In genomic region chr14:21537088-21537424, GRCh38 we compare ENCODE assay signal across 14 cellular contexts. TPM values are rescaled to one million over a fixed set of nuclear protein-coding genes. Genes with fewer than 3 reads are reported as not detected.
DNase-seq lines count a peak whose midpoint lies in the region; ATAC-seq, FAIRE-seq and TF ChIP-seq lines count a peak whose summit lies in the region.
"Had no signal": no experiment of that assay in that cellular context is flagged by ENCODE, and none has a peak within 500 bp of the region (broad histone marks: within the 10 kb centered on the region; RNA-seq: fewer than 3 reads in every experiment).

No MANE protein-coding gene starts in this region.

- TF ChIP-seq EP300 in K562 (IDR thresholded peaks at IDR 0.05; ENCODE audit: low read length) = no peak

- FAIRE-seq in K562 (lab: Jason Lieb, UNC) (no peak), kidney (lab: Jason Lieb, UNC) (no peak)
- FAIRE-seq: GM18507, islet of Langerhans, TTC549 had no signal

- no peak overlapping the region; a peak in 1 of 4 replicates for H3K9ac ChIP-seq in K562 (ENCODE audit: insufficient read depth in 1 of 2, low read depth in 2 of 2, low read length in 2 of 2)
- H3K9ac ChIP-seq in kidney (ENCODE audit: low read length in 2 of 2) = no peak overlapping the region

- no peak for TF ChIP-seq POLR2A in K562 (conservative IDR thresholded peaks at IDR 0.05)

- CTCF ChIA-PET in K562 (lab: Yijun Ruan, JAX; ENCODE audit: low intra/inter-chr PET ratio) = no interaction called here
- CTCF ChIA-PET in activated CD4-positive, alpha-beta T cell treated with anti-CD3 and anti-CD28 coated beads, Interleukin-2, amount 10 ng/mL, durations not matched to agents 7 days and 5 days (lab: Charles Lee) = interaction anchor here (0.5 to 0.9 kb wide), 2 partner anchors 21 to 1474 kb away, joined by 3 read pairs; no protein-coding TSS in a partner anchor
- CTCF ChIA-PET in activated CD8-positive, alpha-beta memory T cell treated with anti-CD3 and anti-CD28 coated beads, Interleukin-2, amount 10 ng/mL, durations not matched to agents 7 days and 5 days (lab: Charles Lee) = interaction anchor here (1.9 kb wide), 1 partner anchor 20 kb away, joined by 5 read pairs; no protein-coding TSS in a partner anchor

- H3K4me1 Mint-ChIP-seq in activated CD4-positive, alpha-beta T cell treated with anti-CD3 and anti-CD28 coated beads, Interleukin-2, amount 10 ng/mL, durations not matched to agents 7 days and 5 days = peaks cover 5% of the 10 kb centered on the region
- H3K4me1 Mint-ChIP-seq in activated CD8-positive, alpha-beta memory T cell treated with anti-CD3 and anti-CD28 coated beads, Interleukin-2, amount 10 ng/mL, durations not matched to agents 7 days and 5 days = peaks cover 5% of the 10 kb centered on the region

- ATAC-seq in K562 (no peak), HG03354 (IDR thresholded peaks at IDR 0.05; ENCODE audit: poor library complexity, severe bottlenecking, unreplicated experiment) (no peak), GM18517 (IDR thresholded peaks at IDR 0.05; ENCODE audit: unreplicated experiment) (no peak)
- no peak for ATAC-seq in activated CD8-positive, alpha-beta memory T cell treated with anti-CD3 and anti-CD28 coated beads, Interleukin-2, amount 10 ng/mL, durations not matched to agents 7 days and 5 days

- H2AFZ ChIP-seq in K562 (ENCODE audit: low read depth, low read length) = 0 out of 2 replicates have a peak overlapping the region, but pooled peaks have one; percentile 40

- H3K27ac ChIP-seq in K562 (ENCODE audit: extremely low read depth, low read depth, low read length) (no peak overlapping the region), kidney (ENCODE audit: low read depth in 2 of 2, low read length in 2 of 2) (no peak overlapping the region)

- BruUV-seq in K562 (replicated peaks; lab: Mats Ljungman, UMichigan) = no TSS peak

- H3K9me3 ChIP-seq in HAP-1 (no peaks in the 10 kb centered on the region), K562 (replicated peaks; ENCODE audit: control insufficient read depth, insufficient read depth, low read depth, low read length) (no peaks in the 10 kb centered on the region), kidney (ENCODE audit: control insufficient read depth in 1 of 2, low read length in 2 of 2) (no peaks in the 10 kb centered on the region)

- peaks cover 56% of the 10 kb centered on the region for H3K27me3 Mint-ChIP-seq in activated CD4-positive, alpha-beta T cell treated with anti-CD3 and anti-CD28 coated beads, Interleukin-2, amount 10 ng/mL, durations not matched to agents 7 days and 5 days
- peaks cover 59% of the 10 kb centered on the region for H3K27me3 Mint-ChIP-seq in activated CD8-positive, alpha-beta memory T cell treated with anti-CD3 and anti-CD28 coated beads, Interleukin-2, amount 10 ng/mL, durations not matched to agents 7 days and 5 days

- H3K9me1 ChIP-seq in K562 (ENCODE audit: control insufficient read depth, insufficient read depth, low read length) = no peaks in the 10 kb centered on the region

- peaks cover 37% of the 10 kb centered on the region for H3K4me1 ChIP-seq in HAP-1
- H3K4me1 ChIP-seq in K562 (replicated peaks in 1 of 2; ENCODE audit: control insufficient read depth in 2 of 2, insufficient read depth in 2 of 2, low read length in 2 of 2) = peaks cover 3 to 8% of the 10 kb centered on the region in 2 experiments; a peak in 4 of 5 replicates
- H3K4me1 ChIP-seq in kidney (ENCODE audit: control insufficient read depth in 1 of 2, insufficient read depth in 1 of 2, low read depth in 1 of 2, low read length in 2 of 2) = peaks cover 0 to 2% of the 10 kb centered on the region in 2 donors

- WGBS in K562 (ENCODE audit: insufficient coverage, low coverage, missing lambda C conversion rate) = 20% methylated on average over 1 of the region's 3 CpGs

- DNase-seq in HAP-1 (ENCODE audit: low spot score in 2 of 2) (peak; percentile 66 to 93), K562 (ENCODE audit: extremely low read depth in 1 of 4, low spot score in 3 of 4) (no peak), kidney (no peak), retinal pigment epithelial cell (ENCODE audit: low read depth) (no peak)
- DNase-seq in activated CD4-positive, alpha-beta T cell treated with anti-CD3 and anti-CD28 coated beads, Interleukin-2, amount 10 ng/mL, durations not matched to agents 7 days and 5 days = no peak
- no peak for DNase-seq in activated CD8-positive, alpha-beta memory T cell treated with anti-CD3 and anti-CD28 coated beads, Interleukin-2, amount 10 ng/mL, durations not matched to agents 7 days and 5 days
- DNase-seq: DMS 273 treated with DMSO at 0.1 percent for 48 hours had no signal

- no peaks in the 10 kb centered on the region for H4K20me1 ChIP-seq in K562 (replicated peaks; ENCODE audit: control insufficient read depth, insufficient read depth, low read length)

- intact Hi-C loops in K562 (cut with micrococcal nuclease) (no loop called here), kidney (cut with DNase I) (no loop called here)

- no peak overlapping the region for H3K4me3 Mint-ChIP-seq in activated CD4-positive, alpha-beta T cell treated with anti-CD3 and anti-CD28 coated beads, Interleukin-2, amount 10 ng/mL, durations not matched to agents 7 days and 5 days
- H3K4me3 Mint-ChIP-seq in activated CD8-positive, alpha-beta memory T cell treated with anti-CD3 and anti-CD28 coated beads, Interleukin-2, amount 10 ng/mL, durations not matched to agents 7 days and 5 days = no peak overlapping the region

- no peak overlapping the region for H3K27ac Mint-ChIP-seq in activated CD4-positive, alpha-beta T cell treated with anti-CD3 and anti-CD28 coated beads, Interleukin-2, amount 10 ng/mL, durations not matched to agents 7 days and 5 days
- no peak overlapping the region for H3K27ac Mint-ChIP-seq in activated CD8-positive, alpha-beta memory T cell treated with anti-CD3 and anti-CD28 coated beads, Interleukin-2, amount 10 ng/mL, durations not matched to agents 7 days and 5 days

- H3K79me2 ChIP-seq in K562 (ENCODE audit: control insufficient read depth, insufficient read depth, low read length) = no peaks in the 10 kb centered on the region

- H3K9me3 Mint-ChIP-seq in activated CD4-positive, alpha-beta T cell treated with anti-CD3 and anti-CD28 coated beads, Interleukin-2, amount 10 ng/mL, durations not matched to agents 7 days and 5 days = no peaks in the 10 kb centered on the region
- no peaks in the 10 kb centered on the region for H3K9me3 Mint-ChIP-seq in activated CD8-positive, alpha-beta memory T cell treated with anti-CD3 and anti-CD28 coated beads, Interleukin-2, amount 10 ng/mL, durations not matched to agents 7 days and 5 days (ENCODE audit: low read depth)

- peak overlapping the region; percentile 18; the same call in 1 of the 2 replicates for H3K4me2 ChIP-seq in K562 (ENCODE audit: insufficient read depth, low read length)

- in situ Hi-C loops in HAP-1 (cut with MboI; ENCODE audit: low sequenced_read_pairs) (no loop called here), K562 (cut with MboI) (no loop called here)

- no peak for TF ChIP-seq RAD21 in K562 (CRISPR knock-in tag; conservative IDR thresholded peaks at IDR 0.05 in 1 of 2, IDR thresholded peaks at IDR 0.05 in 1 of 2)

- no peaks in the 10 kb centered on the region for H3K36me3 Mint-ChIP-seq in activated CD4-positive, alpha-beta T cell treated with anti-CD3 and anti-CD28 coated beads, Interleukin-2, amount 10 ng/mL, durations not matched to agents 7 days and 5 days (ENCODE audit: low read depth)
- no peaks in the 10 kb centered on the region for H3K36me3 Mint-ChIP-seq in activated CD8-positive, alpha-beta memory T cell treated with anti-CD3 and anti-CD28 coated beads, Interleukin-2, amount 10 ng/mL, durations not matched to agents 7 days and 5 days

- H3K36me3 ChIP-seq in HAP-1 (replicated peaks) (no peaks in the 10 kb centered on the region), K562 (ENCODE audit: control insufficient read depth, insufficient read depth, low read length) (no peaks in the 10 kb centered on the region), kidney (ENCODE audit: control insufficient read depth in 1 of 2, insufficient read depth in 2 of 2, low read length in 2 of 2) (no peaks in the 10 kb centered on the region)

- POLR2A ChIA-PET in K562 (lab: Yijun Ruan, JAX) = interaction anchor here (0.5 to 1.8 kb wide), 3 partner anchors 8 to 155 kb away, joined by 3 to 4 read pairs (median 4); partner anchors contain the start of gene METTL3
- POLR2A ChIA-PET in activated CD4-positive, alpha-beta T cell treated with anti-CD3 and anti-CD28 coated beads, Interleukin-2, amount 10 ng/mL, durations not matched to agents 7 days and 5 days (lab: Charles Lee) = no interaction called here

- H3K27me3 ChIP-seq in HAP-1 (ENCODE audit: low read depth) (no peaks in the 10 kb centered on the region), K562 (ENCODE audit: control insufficient read depth in 2 of 2, insufficient read depth in 2 of 2, low read length in 2 of 2) (no peaks in the 10 kb centered on the region)

- TF ChIP-seq CTCF in K562 (IDR thresholded peaks at IDR 0.05 in 2 of 3, conservative IDR thresholded peaks at IDR 0.05 in 1 of 3; ENCODE audit: insufficient read depth in 2 of 3, low read depth in 1 of 3, low read length in 3 of 3) (no peak), kidney (IDR thresholded peaks at IDR 0.05; ENCODE audit: borderline replicate concordance, extremely low read depth, insufficient read depth) (no peak), retinal pigment epithelial cell (conservative IDR thresholded peaks at IDR 0.05; ENCODE audit: low read depth, low read length) (no peak)

- H3K4me3 ChIP-seq in HAP-1 = peak overlapping the region; percentile 37
- H3K4me3 ChIP-seq in K562 = no peak overlapping the region
- H3K4me3 ChIP-seq in kidney (ENCODE audit: low read length in 2 of 2) = peak overlapping the region; percentile 0 to 24
- peak overlapping the region; percentile 50 for H3K4me3 ChIP-seq in retinal pigment epithelial cell (ENCODE audit: low read length)

RNA-seq across cellular contexts. Expression of gene SALL2, which starts 10.9 kb away (rescaled TPM):
- total RNA-seq in K562 (2011; cell fraction: chromatin; rRNA removed; ENCODE audit: low replicate concordance) = 8.5 and 20.3 TPM in 2 replicates
- 11.3 and 18.3 TPM in 2 replicates for total RNA-seq in K562 (2011; cell fraction: nucleolus; rRNA removed)
- total RNA-seq in K562 (2011; cell fraction: nucleoplasm; rRNA removed) = 14.9 and 17.3 TPM in 2 replicates
- total RNA-seq in K562 (2014; rRNA removed) (10.0 and 12.1 TPM in 2 replicates), K562 (2014; rRNA removed; fragmentation: Illumina TruSeq; extraction: Trizol) (11.3 and 12.9 TPM in 2 replicates), K562 (2015; rRNA removed; fragmentation: Illumina TruSeq; extraction: Trizol) (14.2 and 15.8 TPM in 2 replicates), K562 (2021) (25.9 and 27.6 TPM in 2 replicates), kidney (8.8 TPM)
- polyA plus RNA-seq in K562 (2011; rRNA removed) (10.0 and 17.5 TPM in 2 replicates), K562 (2014; fragmentation: Illumina TruSeq; extraction: Trizol) (30.4 and 35.8 TPM in 2 replicates), K562 (2014; fragmentation: Nextera tagmentation; extraction: Ambion mirVana) (1 to 10 TPM; 6.6 to 9.9 TPM), K562 (2014; rRNA removed) (12.5 and 13.1 TPM in 2 replicates), kidney (ENCODE audit: insufficient read depth, low read depth, low replicate concordance) (5.5 TPM)
- polyA plus RNA-seq in K562 (2011; cell fraction: cytosol; rRNA removed) = 15.8 and 23.8 TPM in 2 replicates
- 14.0 and 21.8 TPM in 2 replicates for polyA plus RNA-seq in K562 (2011; cell fraction: nucleus; rRNA removed)
- polyA plus RNA-seq in K562 (2012) = 18.9 and 27.8 TPM in 2 replicates
- 17.5 and 19.8 TPM in 2 replicates for polyA minus RNA-seq in K562 (2011; rRNA and poly(A)+ RNA removed)
- 17.4 and 26.1 TPM in 2 replicates for polyA minus RNA-seq in K562 (2011; cell fraction: cytosol; rRNA and poly(A)+ RNA removed)
- polyA minus RNA-seq in K562 (2011; cell fraction: nucleus; rRNA and poly(A)+ RNA removed) = 9.0 and 10.7 TPM in 2 replicates
- 1 to 10 TPM; 1.9 to 2.2 TPM for total RNA-seq in activated CD4-positive, alpha-beta T cell treated with anti-CD3 and anti-CD28 coated beads, Interleukin-2, amount 10 ng/mL, durations not matched to agents 7 days and 5 days
- total RNA-seq in activated CD8-positive, alpha-beta memory T cell treated with anti-CD3 and anti-CD28 coated beads, Interleukin-2, amount 10 ng/mL, durations not matched to agents 7 days and 5 days = 1 to 10 TPM; 1.3 to 1.5 TPM

RNA-seq across cellular contexts. Expression of gene METTL3, which starts 25.9 kb away (rescaled TPM):
- 295 and 322 TPM in 2 replicates for total RNA-seq in K562 (2011; cell fraction: chromatin; rRNA removed; ENCODE audit: low replicate concordance)
- total RNA-seq in K562 (2011; cell fraction: nucleolus; rRNA removed) = 198 and 212 TPM in 2 replicates
- total RNA-seq in K562 (2011; cell fraction: nucleoplasm; rRNA removed) = 245 and 280 TPM in 2 replicates
- total RNA-seq in K562 (2014; rRNA removed) (47.8 and 61.1 TPM in 2 replicates), K562 (2014; rRNA removed; fragmentation: Illumina TruSeq; extraction: Trizol) (57.7 and 65.7 TPM in 2 replicates), K562 (2015; rRNA removed; fragmentation: Illumina TruSeq; extraction: Trizol) (54.7 and 60.2 TPM in 2 replicates), K562 (2021) (59.0 and 63.3 TPM in 2 replicates), kidney (44.3 TPM)
- polyA plus RNA-seq in K562 (2011; rRNA removed) (151 and 164 TPM in 2 replicates), K562 (2014; fragmentation: Illumina TruSeq; extraction: Trizol) (68.3 and 74.8 TPM in 2 replicates), K562 (2014; fragmentation: Nextera tagmentation; extraction: Ambion mirVana) (10 to 100 TPM; 42.1 to 66.8 TPM), K562 (2014; rRNA removed) (102 and 115 TPM in 2 replicates), kidney (ENCODE audit: insufficient read depth, low read depth, low replicate concordance) (31.4 TPM)
- 92.2 and 102 TPM in 2 replicates for polyA plus RNA-seq in K562 (2011; cell fraction: cytosol; rRNA removed)
- 670 and 824 TPM in 2 replicates for polyA plus RNA-seq in K562 (2011; cell fraction: nucleus; rRNA removed)
- polyA plus RNA-seq in K562 (2012) = 55.0 and 67.4 TPM in 2 replicates
- polyA minus RNA-seq in K562 (2011; rRNA and poly(A)+ RNA removed) = 77.7 and 80.8 TPM in 2 replicates
- polyA minus RNA-seq in K562 (2011; cell fraction: cytosol; rRNA and poly(A)+ RNA removed) = 30.7 and 37.8 TPM in 2 replicates
- polyA minus RNA-seq in K562 (2011; cell fraction: nucleus; rRNA and poly(A)+ RNA removed) = 88.6 and 132 TPM in 2 replicates
- 10 to 100 TPM; 80.2 to 81.4 TPM for total RNA-seq in activated CD4-positive, alpha-beta T cell treated with anti-CD3 and anti-CD28 coated beads, Interleukin-2, amount 10 ng/mL, durations not matched to agents 7 days and 5 days
- 10 to 100 TPM; 93.5 to 94.1 TPM for total RNA-seq in activated CD8-positive, alpha-beta memory T cell treated with anti-CD3 and anti-CD28 coated beads, Interleukin-2, amount 10 ng/mL, durations not matched to agents 7 days and 5 days

RNA-seq across cellular contexts. Expression of gene OR10G3, which starts 42.8 kb away (rescaled TPM):
- not detected in 2 replicates for total RNA-seq in K562 (2011; cell fraction: chromatin; rRNA removed; ENCODE audit: low replicate concordance)
- not detected in 2 replicates for total RNA-seq in K562 (2011; cell fraction: nucleolus; rRNA removed)
- total RNA-seq in K562 (2011; cell fraction: nucleoplasm; rRNA removed) = not detected in 2 replicates
- total RNA-seq in K562 (2014; rRNA removed) (not detected in 2 replicates), K562 (2014; rRNA removed; fragmentation: Illumina TruSeq; extraction: Trizol) (not detected in 2 replicates), K562 (2015; rRNA removed; fragmentation: Illumina TruSeq; extraction: Trizol) (not detected in 2 replicates), K562 (2021) (not detected in 2 replicates), kidney (not detected)
- polyA plus RNA-seq in K562 (2011; rRNA removed) (not detected in 2 replicates), K562 (2014; fragmentation: Illumina TruSeq; extraction: Trizol) (not detected in 2 replicates), K562 (2014; fragmentation: Nextera tagmentation; extraction: Ambion mirVana) (not detected), K562 (2014; rRNA removed) (not detected in 2 replicates), kidney (ENCODE audit: insufficient read depth, low read depth, low replicate concordance) (not detected)
- polyA plus RNA-seq in K562 (2011; cell fraction: cytosol; rRNA removed) = not detected in 2 replicates
- not detected in 2 replicates for polyA plus RNA-seq in K562 (2011; cell fraction: nucleus; rRNA removed)
- not detected in 2 replicates for polyA plus RNA-seq in K562 (2012)
- polyA minus RNA-seq in K562 (2011; rRNA and poly(A)+ RNA removed) = not detected in 2 replicates
- polyA minus RNA-seq in K562 (2011; cell fraction: cytosol; rRNA and poly(A)+ RNA removed) = not detected in 2 replicates
- polyA minus RNA-seq in K562 (2011; cell fraction: nucleus; rRNA and poly(A)+ RNA removed) = not detected in 2 replicates
- total RNA-seq in activated CD4-positive, alpha-beta T cell treated with anti-CD3 and anti-CD28 coated beads, Interleukin-2, amount 10 ng/mL, durations not matched to agents 7 days and 5 days = not detected
- total RNA-seq in activated CD8-positive, alpha-beta memory T cell treated with anti-CD3 and anti-CD28 coated beads, Interleukin-2, amount 10 ng/mL, durations not matched to agents 7 days and 5 days = not detected
- total RNA-seq: OCI-LY7, sciatic nerve had no signal

Comparison
In these comparisons a context has a peak if more than half of its experiments do, and no peak if none do; other contexts are left out.
1. DNase-seq: peak in HAP-1 (2 of 2); none in K562 (0 of 4), kidney (single experiment), retinal pigment epithelial cell (single experiment), activated CD4-positive, alpha-beta T cell treated with anti-CD3 and anti-CD28 coated beads, Interleukin-2, amount 10 ng/mL, durations not matched to agents 7 days and 5 days (single experiment) and activated CD8-positive, alpha-beta memory T cell treated with anti-CD3 and anti-CD28 coated beads, Interleukin-2, amount 10 ng/mL, durations not matched to agents 7 days and 5 days (single experiment).